In the genomic region with DNA sequence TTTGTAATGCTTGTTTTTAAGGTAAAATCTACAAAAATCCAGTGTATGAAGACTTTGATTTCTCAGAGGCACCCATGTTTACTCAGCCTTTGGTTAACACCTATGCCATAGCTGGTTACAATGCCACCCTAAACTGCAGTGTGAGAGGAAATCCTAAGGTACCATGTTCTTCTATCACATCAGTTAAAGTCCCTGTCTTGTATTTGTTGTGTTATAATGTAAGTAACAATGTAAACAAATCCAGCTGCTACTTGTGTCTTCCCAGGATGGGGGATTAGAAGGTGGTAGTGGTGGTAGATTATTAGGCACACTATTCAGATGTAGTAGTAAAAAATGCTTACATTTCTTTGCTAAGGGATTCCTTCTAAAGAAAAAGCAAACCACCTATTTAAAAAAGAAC, we compare ENCODE assay signal across 27 cellular contexts.
"Had no signal": no experiment of that assay in that cellular context is flagged by ENCODE, and none has a peak within 500 bp of the region (broad histone marks: within the 10 kb centered on the region; RNA-seq: fewer than 3 reads in every experiment).

No MANE protein-coding gene starts in this region.

- H3K27ac ChIP-seq: left lung, lower lobe of right lung, pancreas, prostate gland, sigmoid colon, suprapubic skin, thoracic aorta, tibial artery, upper lobe of right lung had no signal

- H3K4me2 ChIP-seq: smooth muscle cell had no signal

- FAIRE-seq: islet of Langerhans, kidney, pancreas, urothelium cell line had no signal

- H3K27me3 ChIP-seq: left lung, pancreas, sigmoid colon, suprapubic skin, tibial artery, upper lobe of right lung had no signal

- H3K9me3 ChIP-seq: left lung, lower lobe of right lung, pancreas, prostate gland, sigmoid colon, suprapubic skin, thoracic aorta, tibial artery, upper lobe of right lung had no signal

- H3K4me1 ChIP-seq: left lung, lower lobe of right lung, pancreas, prostate gland, tibial artery, upper lobe of right lung had no signal

- DNase-seq: hypothalamus; kidney; left colon; left lung; lower lobe of right lung; mesendoderm; naive B cell; nucleus accumbens; pancreas; posterior cingulate gyrus; retina; right cardiac atrium; sigmoid colon; stimulated activated CD4-positive, alpha-beta T cell treated with anti-CD3 and anti-CD28 coated beads, Interleukin-12 subunit alpha, Interleukin-12 subunit beta, amount 100 ng/mL, for 4 hours; stimulated activated CD4-positive, alpha-beta T cell treated with anti-CD3 and anti-CD28 coated beads, Interleukin-15, amount 100 ng/mL, for 24 hours; stimulated activated CD4-positive, alpha-beta T cell treated with anti-CD3 and anti-CD28 coated beads, Interleukin-2, amount 100 ng/mL, for 24 hours; stimulated activated CD4-positive, alpha-beta T cell treated with anti-CD3 and anti-CD28 coated beads, Interleukin-4, amount 100 ng/mL, for 1 hour; stimulated activated naive CD4-positive, alpha-beta T cell; tibial artery; trophoblast cell; upper lobe of right lung had no signal

- H3K4me3 ChIP-seq: left lung, lower lobe of right lung, pancreas, prostate gland, sigmoid colon, smooth muscle cell, suprapubic skin, thoracic aorta, tibial artery, upper lobe of right lung had no signal

- H3K36me3 ChIP-seq: left lung, lower lobe of right lung, pancreas, prostate gland, sigmoid colon, suprapubic skin, thoracic aorta, tibial artery, upper lobe of right lung had no signal

- ATAC-seq: left colon, left lung, lower lobe of right lung, pancreas, right cardiac atrium, upper lobe of right lung had no signal
